In the genomic region with DNA sequence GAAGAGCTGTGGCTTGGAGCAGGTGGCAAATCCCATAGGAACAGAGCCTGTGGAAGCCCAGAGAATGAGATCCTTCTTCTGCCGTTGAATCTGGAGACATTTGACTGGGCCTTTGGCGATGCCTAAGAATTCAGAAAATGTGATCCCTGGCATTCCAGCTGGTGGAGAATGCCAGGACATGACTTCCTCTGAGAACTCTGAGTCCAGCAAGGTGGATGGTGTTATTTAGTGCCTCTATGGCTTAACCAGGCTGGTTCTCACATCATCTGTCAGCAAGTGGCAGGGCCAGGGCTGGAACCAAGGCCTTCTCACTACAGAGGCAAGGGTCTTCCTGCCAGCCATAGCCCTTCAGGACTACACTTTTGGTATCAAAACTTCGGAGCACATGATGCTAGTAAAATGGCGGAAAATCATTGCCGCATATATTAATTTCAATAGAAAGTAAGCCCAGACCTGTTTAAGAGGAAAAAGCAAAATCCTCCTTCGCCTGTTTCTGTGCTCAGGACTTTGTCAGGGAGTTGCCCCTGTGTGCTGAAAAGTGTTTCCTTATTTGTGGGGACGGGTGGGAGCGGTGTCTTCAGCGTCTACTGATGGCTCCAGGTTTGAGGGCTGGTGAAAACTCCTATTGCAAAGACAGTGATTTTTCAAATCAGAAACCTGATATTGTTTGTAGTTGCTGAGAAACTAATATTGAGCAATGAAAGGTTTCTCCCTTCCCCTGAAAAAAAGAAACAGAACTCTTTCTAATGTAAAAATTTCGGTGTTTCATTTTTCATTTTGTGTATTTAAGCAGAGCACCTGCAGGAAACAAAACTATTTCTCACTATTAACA, we compare ENCODE assay signal across 1 cellular context.
A peak's percentile ranks its signal among the peaks of the same experiment; 100 is the strongest.
TF ChIP-seq lines count a peak whose summit lies in the region.

No MANE protein-coding gene starts in this region.

TF ChIP-seq in GM12878, 131 proteins besides CTCF, POLR2A, EP300 and RAD21 (continued from another document and continues in another):
- TF ChIP-seq, protein P1, sequence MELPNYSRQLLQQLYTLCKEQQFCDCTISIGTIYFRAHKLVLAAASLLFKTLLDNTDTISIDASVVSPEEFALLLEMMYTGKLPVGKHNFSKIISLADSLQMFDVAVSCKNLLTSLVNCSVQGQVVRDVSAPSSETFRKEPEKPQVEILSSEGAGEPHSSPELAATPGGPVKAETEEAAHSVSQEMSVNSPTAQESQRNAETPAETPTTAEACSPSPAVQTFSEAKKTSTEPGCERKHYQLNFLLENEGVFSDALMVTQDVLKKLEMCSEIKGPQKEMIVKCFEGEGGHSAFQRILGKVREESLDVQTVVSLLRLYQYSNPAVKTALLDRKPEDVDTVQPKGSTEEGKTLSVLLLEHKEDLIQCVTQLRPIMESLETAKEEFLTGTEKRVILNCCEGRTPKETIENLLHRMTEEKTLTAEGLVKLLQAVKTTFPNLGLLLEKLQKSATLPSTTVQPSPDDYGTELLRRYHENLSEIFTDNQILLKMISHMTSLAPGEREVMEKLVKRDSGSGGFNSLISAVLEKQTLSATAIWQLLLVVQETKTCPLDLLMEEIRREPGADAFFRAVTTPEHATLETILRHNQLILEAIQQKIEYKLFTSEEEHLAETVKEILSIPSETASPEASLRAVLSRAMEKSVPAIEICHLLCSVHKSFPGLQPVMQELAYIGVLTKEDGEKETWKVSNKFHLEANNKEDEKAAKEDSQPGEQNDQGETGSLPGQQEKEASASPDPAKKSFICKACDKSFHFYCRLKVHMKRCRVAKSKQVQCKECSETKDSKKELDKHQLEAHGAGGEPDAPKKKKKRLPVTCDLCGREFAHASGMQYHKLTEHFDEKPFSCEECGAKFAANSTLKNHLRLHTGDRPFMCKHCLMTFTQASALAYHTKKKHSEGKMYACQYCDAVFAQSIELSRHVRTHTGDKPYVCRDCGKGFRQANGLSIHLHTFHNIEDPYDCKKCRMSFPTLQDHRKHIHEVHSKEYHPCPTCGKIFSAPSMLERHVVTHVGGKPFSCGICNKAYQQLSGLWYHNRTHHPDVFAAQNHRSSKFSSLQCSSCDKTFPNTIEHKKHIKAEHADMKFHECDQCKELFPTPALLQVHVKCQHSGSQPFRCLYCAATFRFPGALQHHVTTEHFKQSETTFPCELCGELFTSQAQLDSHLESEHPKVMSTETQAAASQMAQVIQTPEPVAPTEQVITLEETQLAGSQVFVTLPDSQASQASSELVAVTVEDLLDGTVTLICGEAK (IDR thresholded peaks at IDR 0.05; ENCODE audit: borderline replicate concordance) = 0 out of 2 replicates have a peak, but pooled peaks have one; percentile 22
- no peak for TF ChIP-seq WRNIP1 (IDR thresholded peaks at IDR 0.05; ENCODE audit: borderline replicate concordance, low read depth, low read length)
- TF ChIP-seq CEBPZ (IDR thresholded peaks at IDR 0.05; ENCODE audit: low read depth, low read length) = no peak
- no peak for TF ChIP-seq ATF7 (IDR thresholded peaks at IDR 0.05; ENCODE audit: low read depth)
- TF ChIP-seq MEF2A (IDR thresholded peaks at IDR 0.05; ENCODE audit: insufficient read depth, low read depth, low read length) = no peak
- no peak for TF ChIP-seq IRF3 (IDR thresholded peaks at IDR 0.05)
- no peak for TF ChIP-seq EGR1 (IDR thresholded peaks at IDR 0.05; ENCODE audit: borderline replicate concordance in 1 of 2, low read depth in 2 of 2, low read length in 2 of 2)
- 0 out of 2 replicates have a peak, but pooled peaks have one; percentile 48 for TF ChIP-seq LARP7 (IDR thresholded peaks at IDR 0.05)
- no peak for TF ChIP-seq ZNF274 (IDR thresholded peaks at IDR 0.05; ENCODE audit: insufficient read depth, insufficient read length)
- no peak for TF ChIP-seq NR2C2 (IDR thresholded peaks at IDR 0.05; ENCODE audit: borderline replicate concordance, control insufficient read depth, insufficient read length, low read depth)
- peak; percentile 22; the same call in 1 of the 2 replicates for TF ChIP-seq POLR2AphosphoS5 (IDR thresholded peaks at IDR 0.05; ENCODE audit: low read length)
- no peak for TF ChIP-seq FOXM1 (IDR thresholded peaks at IDR 0.05; ENCODE audit: low read depth, low read length)
- TF ChIP-seq TCF12 (IDR thresholded peaks at IDR 0.05; ENCODE audit: low read depth, low read length) = no peak
- TF ChIP-seq TAF1 (IDR thresholded peaks at IDR 0.05; ENCODE audit: borderline replicate concordance, low read depth, low read length) = 0 out of 2 replicates have a peak, but pooled peaks have one; percentile 18
- TF ChIP-seq, protein P2, sequence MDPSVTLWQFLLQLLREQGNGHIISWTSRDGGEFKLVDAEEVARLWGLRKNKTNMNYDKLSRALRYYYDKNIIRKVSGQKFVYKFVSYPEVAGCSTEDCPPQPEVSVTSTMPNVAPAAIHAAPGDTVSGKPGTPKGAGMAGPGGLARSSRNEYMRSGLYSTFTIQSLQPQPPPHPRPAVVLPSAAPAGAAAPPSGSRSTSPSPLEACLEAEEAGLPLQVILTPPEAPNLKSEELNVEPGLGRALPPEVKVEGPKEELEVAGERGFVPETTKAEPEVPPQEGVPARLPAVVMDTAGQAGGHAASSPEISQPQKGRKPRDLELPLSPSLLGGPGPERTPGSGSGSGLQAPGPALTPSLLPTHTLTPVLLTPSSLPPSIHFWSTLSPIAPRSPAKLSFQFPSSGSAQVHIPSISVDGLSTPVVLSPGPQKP (IDR thresholded peaks at IDR 0.05; ENCODE audit: low read depth, low read length) = no peak
- TF ChIP-seq STAT3 (IDR thresholded peaks at IDR 0.05; ENCODE audit: low read depth, low read length) = no peak
- TF ChIP-seq NR2F1 (conservative IDR thresholded peaks at IDR 0.05) = no peak
- TF ChIP-seq DPF2 (IDR thresholded peaks at IDR 0.05) = no peak
- no peak for TF ChIP-seq CHD1 (IDR thresholded peaks at IDR 0.05; ENCODE audit: low read depth, low read length)
- peak; percentile 8; the same call in 1 of the 2 replicates for TF ChIP-seq EED (IDR thresholded peaks at IDR 0.05; ENCODE audit: low read depth)
- TF ChIP-seq BMI1 (IDR thresholded peaks at IDR 0.05; ENCODE audit: borderline replicate concordance) = no peak
- no peak for TF ChIP-seq MTA3 (IDR thresholded peaks at IDR 0.05; ENCODE audit: borderline replicate concordance, low read length)
- TF ChIP-seq FOS (IDR thresholded peaks at IDR 0.05; ENCODE audit: borderline replicate concordance, extremely low read depth, insufficient read length) = no peak
- TF ChIP-seq, protein P3, sequence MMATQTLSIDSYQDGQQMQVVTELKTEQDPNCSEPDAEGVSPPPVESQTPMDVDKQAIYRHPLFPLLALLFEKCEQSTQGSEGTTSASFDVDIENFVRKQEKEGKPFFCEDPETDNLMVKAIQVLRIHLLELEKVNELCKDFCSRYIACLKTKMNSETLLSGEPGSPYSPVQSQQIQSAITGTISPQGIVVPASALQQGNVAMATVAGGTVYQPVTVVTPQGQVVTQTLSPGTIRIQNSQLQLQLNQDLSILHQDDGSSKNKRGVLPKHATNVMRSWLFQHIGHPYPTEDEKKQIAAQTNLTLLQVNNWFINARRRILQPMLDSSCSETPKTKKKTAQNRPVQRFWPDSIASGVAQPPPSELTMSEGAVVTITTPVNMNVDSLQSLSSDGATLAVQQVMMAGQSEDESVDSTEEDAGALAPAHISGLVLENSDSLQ (IDR thresholded peaks at IDR 0.05) = peak; percentile 20; the same call in 1 of the 2 replicates
- no peak for TF ChIP-seq SMAD1 (IDR thresholded peaks at IDR 0.05; ENCODE audit: low read depth, partially characterized antibody)
- TF ChIP-seq, protein P4, sequence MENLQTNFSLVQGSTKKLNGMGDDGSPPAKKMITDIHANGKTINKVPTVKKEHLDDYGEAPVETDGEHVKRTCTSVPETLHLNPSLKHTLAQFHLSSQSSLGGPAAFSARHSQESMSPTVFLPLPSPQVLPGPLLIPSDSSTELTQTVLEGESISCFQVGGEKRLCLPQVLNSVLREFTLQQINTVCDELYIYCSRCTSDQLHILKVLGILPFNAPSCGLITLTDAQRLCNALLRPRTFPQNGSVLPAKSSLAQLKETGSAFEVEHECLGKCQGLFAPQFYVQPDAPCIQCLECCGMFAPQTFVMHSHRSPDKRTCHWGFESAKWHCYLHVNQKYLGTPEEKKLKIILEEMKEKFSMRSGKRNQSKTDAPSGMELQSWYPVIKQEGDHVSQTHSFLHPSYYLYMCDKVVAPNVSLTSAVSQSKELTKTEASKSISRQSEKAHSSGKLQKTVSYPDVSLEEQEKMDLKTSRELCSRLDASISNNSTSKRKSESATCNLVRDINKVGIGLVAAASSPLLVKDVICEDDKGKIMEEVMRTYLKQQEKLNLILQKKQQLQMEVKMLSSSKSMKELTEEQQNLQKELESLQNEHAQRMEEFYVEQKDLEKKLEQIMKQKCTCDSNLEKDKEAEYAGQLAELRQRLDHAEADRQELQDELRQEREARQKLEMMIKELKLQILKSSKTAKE (IDR thresholded peaks at IDR 0.05; ENCODE audit: low read depth, poor library complexity, severe bottlenecking) = peak; percentile 79
- TF ChIP-seq ZNF384 (IDR thresholded peaks at IDR 0.05; ENCODE audit: borderline replicate concordance, low read depth, low read length) = peak; percentile 58; the same call in 1 of the 2 replicates
- peak; percentile 35; the same call in 1 of the 2 replicates for TF ChIP-seq RELB (IDR thresholded peaks at IDR 0.05; ENCODE audit: low read depth)
- no peak for TF ChIP-seq HCFC1 (IDR thresholded peaks at IDR 0.05; ENCODE audit: low read length)
- TF ChIP-seq GATAD2B (conservative IDR thresholded peaks at IDR 0.05; ENCODE audit: low read depth) = no peak
- no peak for TF ChIP-seq SUPT20H (IDR thresholded peaks at IDR 0.05; ENCODE audit: borderline replicate concordance, control insufficient read depth, low read depth, low read length)
- TF ChIP-seq, protein P5, sequence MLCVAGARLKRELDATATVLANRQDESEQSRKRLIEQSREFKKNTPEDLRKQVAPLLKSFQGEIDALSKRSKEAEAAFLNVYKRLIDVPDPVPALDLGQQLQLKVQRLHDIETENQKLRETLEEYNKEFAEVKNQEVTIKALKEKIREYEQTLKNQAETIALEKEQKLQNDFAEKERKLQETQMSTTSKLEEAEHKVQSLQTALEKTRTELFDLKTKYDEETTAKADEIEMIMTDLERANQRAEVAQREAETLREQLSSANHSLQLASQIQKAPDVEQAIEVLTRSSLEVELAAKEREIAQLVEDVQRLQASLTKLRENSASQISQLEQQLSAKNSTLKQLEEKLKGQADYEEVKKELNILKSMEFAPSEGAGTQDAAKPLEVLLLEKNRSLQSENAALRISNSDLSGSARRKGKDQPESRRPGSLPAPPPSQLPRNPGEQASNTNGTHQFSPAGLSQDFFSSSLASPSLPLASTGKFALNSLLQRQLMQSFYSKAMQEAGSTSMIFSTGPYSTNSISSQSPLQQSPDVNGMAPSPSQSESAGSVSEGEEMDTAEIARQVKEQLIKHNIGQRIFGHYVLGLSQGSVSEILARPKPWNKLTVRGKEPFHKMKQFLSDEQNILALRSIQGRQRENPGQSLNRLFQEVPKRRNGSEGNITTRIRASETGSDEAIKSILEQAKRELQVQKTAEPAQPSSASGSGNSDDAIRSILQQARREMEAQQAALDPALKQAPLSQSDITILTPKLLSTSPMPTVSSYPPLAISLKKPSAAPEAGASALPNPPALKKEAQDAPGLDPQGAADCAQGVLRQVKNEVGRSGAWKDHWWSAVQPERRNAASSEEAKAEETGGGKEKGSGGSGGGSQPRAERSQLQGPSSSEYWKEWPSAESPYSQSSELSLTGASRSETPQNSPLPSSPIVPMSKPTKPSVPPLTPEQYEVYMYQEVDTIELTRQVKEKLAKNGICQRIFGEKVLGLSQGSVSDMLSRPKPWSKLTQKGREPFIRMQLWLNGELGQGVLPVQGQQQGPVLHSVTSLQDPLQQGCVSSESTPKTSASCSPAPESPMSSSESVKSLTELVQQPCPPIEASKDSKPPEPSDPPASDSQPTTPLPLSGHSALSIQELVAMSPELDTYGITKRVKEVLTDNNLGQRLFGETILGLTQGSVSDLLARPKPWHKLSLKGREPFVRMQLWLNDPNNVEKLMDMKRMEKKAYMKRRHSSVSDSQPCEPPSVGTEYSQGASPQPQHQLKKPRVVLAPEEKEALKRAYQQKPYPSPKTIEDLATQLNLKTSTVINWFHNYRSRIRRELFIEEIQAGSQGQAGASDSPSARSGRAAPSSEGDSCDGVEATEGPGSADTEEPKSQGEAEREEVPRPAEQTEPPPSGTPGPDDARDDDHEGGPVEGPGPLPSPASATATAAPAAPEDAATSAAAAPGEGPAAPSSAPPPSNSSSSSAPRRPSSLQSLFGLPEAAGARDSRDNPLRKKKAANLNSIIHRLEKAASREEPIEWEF (IDR thresholded peaks at IDR 0.05; ENCODE audit: insufficient replicate concordance, low read depth, low read length) = peak; percentile 90
- peak; percentile 68 for TF ChIP-seq JUNB (IDR thresholded peaks at IDR 0.05)
